3 cellular contexts compared by ENCODE assay signal in the genomic region with DNA sequence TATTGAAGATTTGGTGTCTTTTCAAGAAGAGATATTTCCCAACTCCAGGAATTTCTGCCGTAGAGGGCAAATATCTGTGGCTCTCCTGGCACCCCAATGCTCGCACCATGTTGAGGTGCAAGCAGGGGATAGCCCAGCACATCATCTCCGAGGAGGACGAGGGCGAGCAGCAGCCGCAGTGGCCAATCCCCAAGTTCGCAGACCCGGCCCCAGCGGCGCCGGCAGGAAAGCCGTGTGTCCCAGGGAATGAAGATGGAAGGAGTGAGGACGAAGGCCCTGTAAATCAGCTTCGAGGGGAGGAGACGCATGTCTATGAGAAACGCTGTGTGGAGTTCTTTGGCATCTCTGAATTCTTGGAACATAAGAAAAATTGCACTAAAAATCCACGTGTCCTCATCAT.
"Had no signal": no experiment of that assay in that cellular context is flagged by ENCODE, and none has a peak within 500 bp of the region (broad histone marks: within the 10 kb centered on the region; RNA-seq: fewer than 3 reads in every experiment).

No MANE protein-coding gene starts in this region.

- ATAC-seq: GM12878 had no signal

- H3K4me3 ChIP-seq: GM12878 had no signal

- DNase-seq: GDM1, GF-D8 had no signal
